8 cellular contexts compared by ENCODE assay signal in genomic region chr1:192807968-192808587, GRCh38. TPM values are rescaled to one million over a fixed set of nuclear protein-coding genes. Genes with fewer than 3 reads are reported as not detected.
A peak's percentile ranks its signal among the peaks of the same experiment; 100 is the strongest.
DNase-seq lines count a peak whose midpoint lies in the region; ATAC-seq, FAIRE-seq and TF ChIP-seq lines count a peak whose summit lies in the region.

No MANE protein-coding gene starts in this region.

- dilution Hi-C loops in IMR-90 (cut with HindIII; ENCODE audit: low sequenced_read_pairs, unreplicated experiment) = loop anchor here (25.0 kb wide), 1 partner anchor 204 kb away; no protein-coding TSS in a partner anchor

- peak overlapping the region; percentile 50 for H4K5ac ChIP-seq in IMR-90 (ENCODE audit: low read depth, low read length)

- H3K27me3 Mint-ChIP-seq in CD4-positive, alpha-beta memory T cell = peaks cover 0 to 2% of the 10 kb centered on the region in 2 donors
- peaks cover 3% of the 10 kb centered on the region for H3K27me3 Mint-ChIP-seq in activated naive CD8-positive, alpha-beta T cell treated with anti-CD3 and anti-CD28 coated beads, Interleukin-2, amount 50 U/mL, for 24 hours

- H2AK5ac ChIP-seq in IMR-90 (ENCODE audit: low read depth, low read length) = peak overlapping the region; percentile 1; the same call in 1 of the 2 replicates

- POLR2A ChIA-PET in CD4-positive, alpha-beta memory T cell (lab: Charles Lee; ENCODE audit: partially characterized antibody) = interaction anchor here (0.6 to 4.9 kb wide), 13 partner anchors 10 to 1481 kb away, joined by 3 to 65 read pairs (median 5); partner anchors contain the start of genes CDC73, GLRX2, RO60 and UCHL5
- POLR2A ChIA-PET in IMR-90 (lab: Charles Lee; ENCODE audit: unreplicated experiment) = interaction anchor here (0.6 to 0.9 kb wide), 2 partner anchors 198 to 331 kb away, joined by 3 to 4 read pairs; no protein-coding TSS in a partner anchor

- ATAC-seq in IMR-90 (ENCODE audit: low read depth) (no peak), GM21528 (IDR thresholded peaks at IDR 0.05; ENCODE audit: low FRiP score, unreplicated experiment) (no peak)
- no peak for ATAC-seq in activated naive CD8-positive, alpha-beta T cell treated with anti-CD3 and anti-CD28 coated beads, Interleukin-2, amount 50 U/mL, for 24 hours

- H3K36me3 ChIP-seq in CD4-positive, alpha-beta memory T cell (ENCODE audit: insufficient read depth, low read length) = peaks cover 5% of the 10 kb centered on the region
- H3K36me3 ChIP-seq in IMR-90 (ENCODE audit: control insufficient read depth, insufficient read depth, low read length) = peaks cover 11% of the 10 kb centered on the region
- H3K36me3 ChIP-seq in iPS-18a (ENCODE audit: control insufficient read depth, low read depth, low read length) = peaks cover 11% of the 10 kb centered on the region
- H3K36me3 ChIP-seq in small intestine (ENCODE audit: control insufficient read depth in 2 of 2, insufficient read depth in 2 of 2, low read length in 2 of 2) = peaks cover 3 to 16% of the 10 kb centered on the region in 2 donors

- H3K4me1 Mint-ChIP-seq in CD4-positive, alpha-beta memory T cell = peaks cover 26 to 42% (median 32%) of the 10 kb centered on the region in 4 donors
- peaks cover 46% of the 10 kb centered on the region for H3K4me1 Mint-ChIP-seq in activated naive CD8-positive, alpha-beta T cell treated with anti-CD3 and anti-CD28 coated beads, Interleukin-2, amount 50 U/mL, for 24 hours

- peak overlapping the region; percentile 25 for H2AK9ac ChIP-seq in IMR-90 (replicated peaks; ENCODE audit: low read depth, low read length, poor library complexity)

- peak overlapping the region; percentile 94 for H3K4me2 ChIP-seq in IMR-90 (ENCODE audit: low read depth, low read length)

- H3K36me3 Mint-ChIP-seq in CD4-positive, alpha-beta memory T cell = peaks cover 3 to 30% of the 10 kb centered on the region in 2 donors
- H3K36me3 Mint-ChIP-seq in activated naive CD8-positive, alpha-beta T cell treated with anti-CD3 and anti-CD28 coated beads, Interleukin-2, amount 50 U/mL, for 24 hours (ENCODE audit: low read depth) = peaks cover 11% of the 10 kb centered on the region

- peak overlapping the region; percentile 87 for H3K18ac ChIP-seq in IMR-90 (ENCODE audit: low read depth, low read length)

- peak overlapping the region; percentile 32 for H3K56ac ChIP-seq in IMR-90 (ENCODE audit: extremely low read depth, insufficient read depth, low read length)

- DNase-seq in CD4-positive, alpha-beta memory T cell = peak in 2 of 5 donors; percentile 11 to 42
- DNase-seq in IMR-90 (peak; percentile 71), small intestine (peak; percentile 54), GM20000 (ENCODE audit: low spot score) (no peak), COLO829 (ENCODE audit: low spot score) (no peak)
- no peak for DNase-seq in activated naive CD8-positive, alpha-beta T cell treated with anti-CD3 and anti-CD28 coated beads, Interleukin-2, amount 50 U/mL, for 24 hours

- H4K8ac ChIP-seq in IMR-90 (ENCODE audit: low read depth in 2 of 2, low read length in 2 of 2) = peak overlapping the region; percentile 51 to 80; a peak in 3 of 4 replicates

- peak overlapping the region; percentile 50 for H2BK20ac ChIP-seq in IMR-90 (ENCODE audit: low read depth, low read length)

- in situ Hi-C loops in IMR-90 (cut with MboI; ENCODE audit: low sequenced_read_pairs) = no loop called here

- FAIRE-seq in small intestine (lab: Jason Lieb, UNC) = no peak

- peak overlapping the region; percentile 18; the same call in 1 of the 3 replicates for H2BK15ac ChIP-seq in IMR-90 (ENCODE audit: low read depth, low read length)

- peaks cover 3% of the 10 kb centered on the region; the same call in 1 of the 2 replicates for H3K9me1 ChIP-seq in IMR-90 (ENCODE audit: insufficient read depth, low read length)

- peaks cover 36% of the 10 kb centered on the region for H3K4me1 ChIP-seq in CD4-positive, alpha-beta memory T cell (ENCODE audit: insufficient read depth, low read length)
- H3K4me1 ChIP-seq in IMR-90 (ENCODE audit: control insufficient read depth, insufficient read depth, low read length) = peaks cover 4% of the 10 kb centered on the region
- peaks cover 9% of the 10 kb centered on the region for H3K4me1 ChIP-seq in iPS-18a (ENCODE audit: control insufficient read depth, low read depth, low read length)
- no peaks in the 10 kb centered on the region for H3K4me1 ChIP-seq in small intestine (ENCODE audit: control insufficient read depth in 2 of 2, insufficient read depth in 1 of 2, low read depth in 1 of 2, low read length in 1 of 2)

- no peak for TF ChIP-seq POLR2A in IMR-90 (IDR thresholded peaks at IDR 0.05; ENCODE audit: low read depth, low read length)

- peak overlapping the region; percentile 88 for H2AFZ ChIP-seq in IMR-90 (replicated peaks; ENCODE audit: low read length, poor library complexity)

- H2BK120ac ChIP-seq in IMR-90 (ENCODE audit: low read depth, low read length) = peak overlapping the region; percentile 71

- H3K4ac ChIP-seq in IMR-90 (ENCODE audit: low read depth, low read length) = peak overlapping the region; percentile 86

- H2BK5ac ChIP-seq in IMR-90 (ENCODE audit: low read depth, low read length, poor library complexity, severe bottlenecking) = peak overlapping the region; percentile 35

- no peaks in the 10 kb centered on the region for H3K27me3 ChIP-seq in CD4-positive, alpha-beta memory T cell (ENCODE audit: insufficient read depth, low read length)
- H3K27me3 ChIP-seq in IMR-90 (ENCODE audit: control insufficient read depth, insufficient read depth, low read length) = no peaks in the 10 kb centered on the region
- peaks cover 24% of the 10 kb centered on the region for H3K27me3 ChIP-seq in iPS-18a (ENCODE audit: control insufficient read depth, insufficient read depth, low read length)
- no peaks in the 10 kb centered on the region for H3K27me3 ChIP-seq in small intestine (ENCODE audit: control insufficient read depth in 2 of 2, insufficient read depth in 2 of 2, low read length in 2 of 2)

- no peak for TF ChIP-seq RAD21 in IMR-90 (IDR thresholded peaks at IDR 0.05; ENCODE audit: low read length)

- CTCF ChIA-PET in CD4-positive, alpha-beta memory T cell (lab: Charles Lee; ENCODE audit: partially characterized antibody) = interaction anchor here (0.7 to 11.9 kb wide), 15 partner anchors 9 to 334 kb away, joined by 3 to 219 read pairs (median 8); partner anchors contain the start of genes CDC73, RO60 and UCHL5
- CTCF ChIA-PET in IMR-90 (lab: Yijun Ruan, JAX) = interaction anchor here (1.2 to 2.4 kb wide), 6 partner anchors 11 to 331 kb away, joined by 3 to 11 read pairs (median 4); no protein-coding TSS in a partner anchor

- H4K20me1 ChIP-seq in IMR-90 (ENCODE audit: insufficient read depth, low read length) = peaks cover 13% of the 10 kb centered on the region; the same call in 1 of the 2 replicates

- H3K79me1 ChIP-seq in IMR-90 (ENCODE audit: low read depth in 1 of 2, low read length in 2 of 2) = peaks cover 9 to 17% of the 10 kb centered on the region in 2 experiments; a peak in 3 of 4 replicates

- TF ChIP-seq CTCF in IMR-90 (conservative IDR thresholded peaks at IDR 0.05; ENCODE audit: low read depth, low read length) (no peak), GM20000 (IDR thresholded peaks at IDR 0.05; ENCODE audit: extremely low read depth, missing control alignments) (no peak)

- H3K4me3 Mint-ChIP-seq in CD4-positive, alpha-beta memory T cell = peak overlapping the region; percentile 92 to 99 (median 98)
- H3K4me3 Mint-ChIP-seq in activated naive CD8-positive, alpha-beta T cell treated with anti-CD3 and anti-CD28 coated beads, Interleukin-2, amount 50 U/mL, for 24 hours = peak overlapping the region; percentile 98

- peak overlapping the region; percentile 66 for H3K27ac ChIP-seq in CD4-positive, alpha-beta memory T cell (ENCODE audit: low read depth, low read length)
- H3K27ac ChIP-seq in IMR-90 (ENCODE audit: insufficient read depth, low read length) = peak overlapping the region; percentile 75
- H3K27ac ChIP-seq in iPS-18a (ENCODE audit: low read length) = no peak overlapping the region
- peak overlapping the region; percentile 85 to 88 for H3K27ac ChIP-seq in small intestine (ENCODE audit: low read depth in 1 of 2, low read length in 1 of 2)

- peak overlapping the region; percentile 94 to 99 (median 97) for H3K27ac Mint-ChIP-seq in CD4-positive, alpha-beta memory T cell
- peak overlapping the region; percentile 78 for H3K27ac Mint-ChIP-seq in activated naive CD8-positive, alpha-beta T cell treated with anti-CD3 and anti-CD28 coated beads, Interleukin-2, amount 50 U/mL, for 24 hours

- peak overlapping the region; percentile 56 for H4K91ac ChIP-seq in IMR-90 (ENCODE audit: insufficient read depth, low read depth, low read length)

- intact Hi-C loops in CD4-positive, alpha-beta memory T cell (cut with micrococcal nuclease) = loop anchor here (1.0 to 10.0 kb wide), 6 partner anchors 129 to 667 kb away; partner anchors contain the start of gene GLRX2
- intact Hi-C loops in IMR-90 (cut with micrococcal nuclease) = loop anchor here (2.0 to 10.0 kb wide), 3 partner anchors 107 to 527 kb away; partner anchors contain the start of gene CDC73

- peak overlapping the region; percentile 86 for H3K14ac ChIP-seq in IMR-90 (replicated peaks; ENCODE audit: low read depth, low read length)

- BruUV-seq in IMR-90 (replicated peaks; lab: Mats Ljungman, UMichigan) = no TSS peak

- no peaks in the 10 kb centered on the region for H3K9me3 ChIP-seq in CD4-positive, alpha-beta memory T cell (ENCODE audit: control insufficient read depth in 1 of 2, low read length in 2 of 2)
- H3K9me3 ChIP-seq in IMR-90 (ENCODE audit: control insufficient read depth, insufficient read depth, low read length) (no peaks in the 10 kb centered on the region), iPS-18a (ENCODE audit: control insufficient read depth, low read depth, low read length) (no peaks in the 10 kb centered on the region), small intestine (ENCODE audit: control insufficient read depth, low read depth) (no peaks in the 10 kb centered on the region)

- H3K9ac ChIP-seq in IMR-90 (ENCODE audit: low read depth, low read length) (peak overlapping the region; percentile 61), iPS-18a (ENCODE audit: low read length) (peak overlapping the region; percentile 68)

- WGBS in IMR-90 (ENCODE audit: extremely low coverage in 2 of 2, insufficient read length in 1 of 2), 2 experiments = 2% methylated on average over 11 of the region's 13 CpGs; no CpG with 5 or more reads in 1 of the 2 experiments
- 1 to 2% (median 2%) methylated on average over 12 to 13 of the region's 13 CpGs for WGBS in small intestine, 3 donors

- peak overlapping the region; percentile 33 to 97 for H3K4me3 ChIP-seq in CD4-positive, alpha-beta memory T cell (ENCODE audit: low read length in 2 of 2)
- peak overlapping the region; percentile 73 for H3K4me3 ChIP-seq in IMR-90 (ENCODE audit: insufficient read depth, low read depth, low read length)
- H3K4me3 ChIP-seq in iPS-18a (ENCODE audit: low read length) = peak overlapping the region; percentile 87
- peak overlapping the region; percentile 58 to 79 for H3K4me3 ChIP-seq in small intestine (ENCODE audit: low read depth in 1 of 2, low read length in 2 of 2)

- H3K23ac ChIP-seq in IMR-90 (ENCODE audit: low read depth, low read length) = peak overlapping the region; percentile 82

- H3K9me3 Mint-ChIP-seq in CD4-positive, alpha-beta memory T cell = no peaks in the 10 kb centered on the region
- no peaks in the 10 kb centered on the region for H3K9me3 Mint-ChIP-seq in activated naive CD8-positive, alpha-beta T cell treated with anti-CD3 and anti-CD28 coated beads, Interleukin-2, amount 50 U/mL, for 24 hours

RNA-seq across cellular contexts. Expression of gene RGS2, which starts 0.8 kb away (rescaled TPM):
- 10 to 100 TPM; 26.4 to 27.9 TPM for total RNA-seq in CD4-positive, alpha-beta memory T cell
- 100 to 1,000 TPM in 1 of 2 donors, 10 to 100 TPM in 1; 31.3 to 203 TPM for polyA plus RNA-seq in CD4-positive, alpha-beta memory T cell
- total RNA-seq in IMR-90 (2012; rRNA removed) = 19.7 and 25.0 TPM in 2 replicates
- polyA plus RNA-seq in IMR-90 (2012; rRNA removed) (13.5 and 20.7 TPM in 2 replicates), small intestine (100 to 1,000 TPM; 100 to 573 (median 553) TPM)
- 8.0 and 10.2 TPM in 2 replicates for polyA plus RNA-seq in IMR-90 (2012; cell fraction: cytosol; rRNA removed)
- polyA plus RNA-seq in IMR-90 (2012; cell fraction: nucleus; rRNA removed; ENCODE audit: low replicate concordance) = 8.1 and 208 TPM in 2 replicates

Comparison
In these comparisons a context has a peak if more than half of its experiments do, and no peak if none do; other contexts are left out.
1. DNase-seq: peak in IMR-90 (single experiment) and small intestine (single experiment); none in activated naive CD8-positive, alpha-beta T cell treated with anti-CD3 and anti-CD28 coated beads, Interleukin-2, amount 50 U/mL, for 24 hours (single experiment), GM20000 (single experiment) and COLO829 (single experiment).
2. Peak in every context shown above with its lines, with median percentiles within 50 percentile points of each other: H3K4me3 ChIP-seq.